Comparison of ENCODE assay signal across 2 cellular contexts in genomic region chr3:149579161-149579560, GRCh38.
TF ChIP-seq lines count a peak whose summit lies in the region.

No MANE protein-coding gene starts in this region.

TF ChIP-seq in SK-N-SH, 30 proteins besides CTCF, POLR2A, EP300 and RAD21 (continued from another document):
- no peak for TF ChIP-seq SMC3 (IDR thresholded peaks at IDR 0.05; ENCODE audit: low read depth, low read length)

TF ChIP-seq in SK-N-SH treated with all-trans-retinoic acid at 6 μM for 48 hours, 23 proteins besides CTCF, POLR2A, EP300 and RAD21:
- TF ChIP-seq PATZ1 (CRISPR knock-in tag; IDR thresholded peaks at IDR 0.05; ENCODE audit: borderline replicate concordance): no peak
- no peak for TF ChIP-seq ZFP3 (CRISPR knock-in tag; IDR thresholded peaks at IDR 0.05)
- TF ChIP-seq TOX (CRISPR knock-in tag; IDR thresholded peaks at IDR 0.05; ENCODE audit: borderline replicate concordance): no peak
- no peak for TF ChIP-seq ZFP30 (CRISPR knock-in tag; IDR thresholded peaks at IDR 0.05)
- TF ChIP-seq POU6F1 (CRISPR knock-in tag; IDR thresholded peaks at IDR 0.05; ENCODE audit: borderline replicate concordance, low read depth): no peak
- TF ChIP-seq PPARA (CRISPR knock-in tag; IDR thresholded peaks at IDR 0.05; ENCODE audit: borderline replicate concordance): no peak
- TF ChIP-seq ZNF70 (CRISPR knock-in tag; IDR thresholded peaks at IDR 0.05): no peak
- TF ChIP-seq, protein P1, sequence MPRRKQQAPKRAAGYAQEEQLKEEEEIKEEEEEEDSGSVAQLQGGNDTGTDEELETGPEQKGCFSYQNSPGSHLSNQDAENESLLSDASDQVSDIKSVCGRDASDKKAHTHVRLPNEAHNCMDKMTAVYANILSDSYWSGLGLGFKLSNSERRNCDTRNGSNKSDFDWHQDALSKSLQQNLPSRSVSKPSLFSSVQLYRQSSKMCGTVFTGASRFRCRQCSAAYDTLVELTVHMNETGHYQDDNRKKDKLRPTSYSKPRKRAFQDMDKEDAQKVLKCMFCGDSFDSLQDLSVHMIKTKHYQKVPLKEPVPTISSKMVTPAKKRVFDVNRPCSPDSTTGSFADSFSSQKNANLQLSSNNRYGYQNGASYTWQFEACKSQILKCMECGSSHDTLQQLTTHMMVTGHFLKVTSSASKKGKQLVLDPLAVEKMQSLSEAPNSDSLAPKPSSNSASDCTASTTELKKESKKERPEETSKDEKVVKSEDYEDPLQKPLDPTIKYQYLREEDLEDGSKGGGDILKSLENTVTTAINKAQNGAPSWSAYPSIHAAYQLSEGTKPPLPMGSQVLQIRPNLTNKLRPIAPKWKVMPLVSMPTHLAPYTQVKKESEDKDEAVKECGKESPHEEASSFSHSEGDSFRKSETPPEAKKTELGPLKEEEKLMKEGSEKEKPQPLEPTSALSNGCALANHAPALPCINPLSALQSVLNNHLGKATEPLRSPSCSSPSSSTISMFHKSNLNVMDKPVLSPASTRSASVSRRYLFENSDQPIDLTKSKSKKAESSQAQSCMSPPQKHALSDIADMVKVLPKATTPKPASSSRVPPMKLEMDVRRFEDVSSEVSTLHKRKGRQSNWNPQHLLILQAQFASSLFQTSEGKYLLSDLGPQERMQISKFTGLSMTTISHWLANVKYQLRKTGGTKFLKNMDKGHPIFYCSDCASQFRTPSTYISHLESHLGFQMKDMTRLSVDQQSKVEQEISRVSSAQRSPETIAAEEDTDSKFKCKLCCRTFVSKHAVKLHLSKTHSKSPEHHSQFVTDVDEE (CRISPR knock-in tag; IDR thresholded peaks at IDR 0.05): no peak
- no peak for TF ChIP-seq CSDC2 (CRISPR knock-in tag; IDR thresholded peaks at IDR 0.05)
- no peak for TF ChIP-seq GLIS3 (CRISPR knock-in tag; IDR thresholded peaks at IDR 0.05)
- TF ChIP-seq CSRNP3 (CRISPR knock-in tag; IDR thresholded peaks at IDR 0.05): no peak
- TF ChIP-seq ZNF8 (CRISPR knock-in tag; IDR thresholded peaks at IDR 0.05): no peak
- TF ChIP-seq BACH2 (CRISPR knock-in tag; IDR thresholded peaks at IDR 0.05; ENCODE audit: borderline replicate concordance): no peak
- no peak for TF ChIP-seq TCF4 (CRISPR knock-in tag; IDR thresholded peaks at IDR 0.05; ENCODE audit: borderline replicate concordance)
- no peak for TF ChIP-seq ISL1 (CRISPR knock-in tag; IDR thresholded peaks at IDR 0.05)
- no peak for TF ChIP-seq SNAI2 (CRISPR knock-in tag; IDR thresholded peaks at IDR 0.05)
